8 cellular contexts compared by ENCODE assay signal in the genomic region with DNA sequence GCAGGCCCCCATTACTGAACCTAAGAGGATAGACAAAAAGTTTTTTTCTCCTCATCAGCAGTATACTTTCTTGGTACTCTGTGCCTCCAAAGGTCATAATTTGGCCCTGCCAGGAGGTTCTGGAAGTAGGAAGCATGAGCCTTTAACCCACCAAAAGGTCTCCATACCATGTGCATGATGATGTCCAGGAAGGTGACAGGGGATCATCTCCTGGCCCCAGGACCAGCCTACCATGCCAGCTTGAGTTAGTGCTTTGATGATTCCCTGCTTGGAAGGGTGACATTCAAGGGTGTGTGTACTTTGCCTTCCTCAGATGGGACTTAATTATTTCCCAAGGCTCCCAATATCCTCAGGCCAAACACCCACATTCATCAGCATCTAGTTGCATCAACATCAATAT. TPM values are rescaled to one million over a fixed set of nuclear protein-coding genes. Genes with fewer than 3 reads are reported as not detected.
"Had no signal": no experiment of that assay in that cellular context is flagged by ENCODE, and none has a peak within 500 bp of the region (broad histone marks: within the 10 kb centered on the region; RNA-seq: fewer than 3 reads in every experiment).

No MANE protein-coding gene starts in this region.

- ATAC-seq: HepG2, K562 had no signal

- H3K4me1 Mint-ChIP-seq: IgD-negative memory B cell had no signal

- H3K36me3 Mint-ChIP-seq: IgD-negative memory B cell had no signal

- H3K27ac Mint-ChIP-seq: IgD-negative memory B cell had no signal

- H3K9me3 Mint-ChIP-seq: IgD-negative memory B cell had no signal

- H3K4me3 ChIP-seq: K562 had no signal

- DNase-seq: IMR-90, KBM-7 had no signal

- H3K4me3 Mint-ChIP-seq: IgD-negative memory B cell had no signal

- H3K27ac ChIP-seq: HL-60 had no signal

RNA-seq across cellular contexts. Expression of gene SPRR1A, which starts 6.3 kb away (rescaled TPM):
- total RNA-seq: HepG2, HT-29, HT1080, IMR-90, K562 had no signal
- polyA plus RNA-seq: HepG2, IgD-negative memory B cell, IMR-90, K562 had no signal

RNA-seq across cellular contexts. Expression of gene SPRR4, which starts 7.2 kb away (rescaled TPM):
- total RNA-seq: HepG2, HT-29, HT1080, IMR-90, K562 had no signal
- polyA plus RNA-seq: HepG2, IgD-negative memory B cell, IMR-90, K562 had no signal

RNA-seq across cellular contexts. Expression of gene SPRR3, which starts 23.9 kb away (rescaled TPM):
- total RNA-seq: HepG2, HT1080, IMR-90, K562 had no signal
- polyA plus RNA-seq: HepG2, IgD-negative memory B cell, IMR-90, K562 had no signal

RNA-seq across cellular contexts. Expression of gene SPRR5, which starts 30.6 kb away (rescaled TPM):
- total RNA-seq: HepG2, HT-29, HT1080, IMR-90, K562 had no signal
- polyA plus RNA-seq: HepG2, IgD-negative memory B cell, IMR-90, K562 had no signal

RNA-seq across cellular contexts. Expression of gene SPRR1B, which starts 53.4 kb away (rescaled TPM):
- total RNA-seq: HepG2, HT1080, IMR-90, K562 had no signal
- polyA plus RNA-seq: HepG2, IgD-negative memory B cell, IMR-90, K562 had no signal
